In genomic region chr3:193764959-193765358, GRCh38 we compare ENCODE assay signal across 22 cellular contexts.
"Had no signal": no experiment of that assay in that cellular context is flagged by ENCODE, and none has a peak within 500 bp of the region (broad histone marks: within the 10 kb centered on the region; RNA-seq: fewer than 3 reads in every experiment).

No MANE protein-coding gene starts in this region.

- H3K27ac ChIP-seq: breast epithelium, PC-9, SK-N-MC had no signal

- H2AFZ ChIP-seq: PC-9 had no signal

- H3K4me1 ChIP-seq: breast epithelium had no signal

- H3K36me3 ChIP-seq: breast epithelium had no signal

- DNase-seq: activated CD4-positive, alpha-beta T cell treated with anti-CD3 and anti-CD28 coated beads for 4 hours; activated CD8-positive, alpha-beta memory T cell treated with anti-CD3 and anti-CD28 coated beads, Interleukin-2, amount 50 U/mL, for 4 hours; activated CD8-positive, alpha-beta T cell treated with anti-CD3 and anti-CD28 coated beads for 36 hours; activated gamma-delta T cell treated with Interleukin-2 at 50 U/mL for 16 hours; activated naive CD4-positive, alpha-beta T cell treated with anti-CD3 and anti-CD28 coated beads, Interleukin-2, amount 50 U/mL, for 16 hours; activated naive CD8-positive, alpha-beta T cell treated with anti-CD3 and anti-CD28 coated beads, Interleukin-2, amount 10 ng/mL, durations not matched to agents 7 days and 5 days; activated T-cell treated with anti-CD3 and anti-CD28 coated beads, Interleukin-2, amount 50 U/mL, for 72 hours; aorta; caudate nucleus; Karpas-422; NCI-H1105 treated with DMSO at 0.1 percent for 48 hours; NCI-H1436 treated with DMSO at 0.1 percent for 48 hours; NCI-H187; NCI-H2081 treated with DMSO at 0.1 percent for 48 hours; NCI-H446; NCI-H524; PC-9; SIG-M5 had no signal

- H3K27me3 ChIP-seq: breast epithelium had no signal

- H3K4me3 ChIP-seq: breast epithelium, K562, PC-9, SK-N-MC had no signal

- ATAC-seq: activated CD4-positive, CD25-positive, alpha-beta regulatory T cell treated with anti-CD3 and anti-CD28 coated beads, Interleukin-2, amount 50 U/mL, for 24 hours; activated CD8-positive, alpha-beta T cell treated with anti-CD3 and anti-CD28 coated beads for 36 hours; activated T-cell treated with anti-CD3 and anti-CD28 coated beads, Interleukin-2, amount 50 U/mL, for 72 hours; K562 had no signal

- H3K4me2 ChIP-seq: PC-9 had no signal

- H3K9me3 ChIP-seq: breast epithelium had no signal
